Comparison of ENCODE assay signal across 1 cellular context in genomic region chr16:66977341-66978113, GRCh38.
TF ChIP-seq lines count a peak whose summit lies in the region.

No MANE protein-coding gene starts in this region.

TF ChIP-seq in endothelial cell of umbilical vein, 7 proteins besides CTCF, POLR2A, EP300 and RAD21:
- TF ChIP-seq JUN (IDR thresholded peaks at IDR 0.05; ENCODE audit: borderline replicate concordance, insufficient read depth, insufficient read length, low read depth): no peak
- TF ChIP-seq EZH2 (IDR thresholded peaks at IDR 0.05; ENCODE audit: borderline replicate concordance, low read depth, low read length, severe bottlenecking): no peak
- no peak for TF ChIP-seq MAX (IDR thresholded peaks at IDR 0.05; ENCODE audit: insufficient read depth, insufficient read length)
- no peak for TF ChIP-seq MYC (IDR thresholded peaks at IDR 0.05; ENCODE audit: low read depth, low read length)
- TF ChIP-seq GATA2 (IDR thresholded peaks at IDR 0.05; ENCODE audit: insufficient read depth, insufficient read length, low read depth, low read length): no peak
- TF ChIP-seq POLR2AphosphoS5 (IDR thresholded peaks at IDR 0.05; ENCODE audit: insufficient read depth, low read depth, low read length): no peak
- TF ChIP-seq FOS (IDR thresholded peaks at IDR 0.05; ENCODE audit: borderline replicate concordance, insufficient read depth, low read length): no peak
